ENCODE assay signal across 2 cellular contexts in the genomic region with DNA sequence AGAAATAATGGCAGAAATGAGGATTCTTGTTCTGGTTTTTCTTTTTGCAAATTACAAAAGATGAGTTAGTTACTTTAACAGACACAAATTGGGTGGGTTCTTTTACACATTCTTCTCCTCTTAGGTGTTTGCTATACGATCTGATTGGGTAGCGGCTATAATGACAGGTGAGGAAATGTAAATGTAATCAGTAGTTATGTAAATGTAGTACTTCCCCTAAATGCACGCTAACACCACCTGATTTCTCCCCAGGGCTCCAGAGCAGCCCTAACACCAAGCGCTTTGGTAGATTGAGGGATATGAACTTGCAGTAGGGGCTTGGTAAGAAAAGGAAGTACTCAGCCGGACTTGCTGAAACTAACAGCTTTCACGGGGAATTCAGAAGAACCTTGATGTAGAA.
A peak's percentile ranks its signal among the peaks of the same experiment; 100 is the strongest.
TF ChIP-seq lines count a peak whose summit lies in the region.

No MANE protein-coding gene starts in this region.

TF ChIP-seq in WTC11, 78 proteins besides CTCF, POLR2A, EP300 and RAD21 (continues in another document):
- TF ChIP-seq OVOL2 (CRISPR knock-in tag; IDR thresholded peaks at IDR 0.05; ENCODE audit: borderline replicate concordance) (no peak), ZNF317 (CRISPR knock-in tag; IDR thresholded peaks at IDR 0.05; ENCODE audit: borderline replicate concordance, low read depth) (no peak), FOXJ3 (CRISPR knock-in tag; IDR thresholded peaks at IDR 0.05; ENCODE audit: borderline replicate concordance) (no peak), GTF2I (CRISPR knock-in tag; conservative IDR thresholded peaks at IDR 0.05) (no peak), TCF7 (CRISPR knock-in tag; IDR thresholded peaks at IDR 0.05; ENCODE audit: low read depth) (no peak), ZNF423 (CRISPR knock-in tag; IDR thresholded peaks at IDR 0.05) (no peak), FOXP1 (CRISPR knock-in tag; IDR thresholded peaks at IDR 0.05; ENCODE audit: borderline replicate concordance) (no peak), CREB1 (CRISPR knock-in tag; IDR thresholded peaks at IDR 0.05) (no peak), SMAD3 (CRISPR knock-in tag; IDR thresholded peaks at IDR 0.05; ENCODE audit: borderline replicate concordance) (no peak), EMX1 (CRISPR knock-in tag; IDR thresholded peaks at IDR 0.05) (no peak), ZNF219 (CRISPR knock-in tag; IDR thresholded peaks at IDR 0.05; ENCODE audit: borderline replicate concordance) (no peak), NR3C1 (CRISPR knock-in tag; conservative IDR thresholded peaks at IDR 0.05; ENCODE audit: low read depth) (no peak), SMAD4 (CRISPR knock-in tag; IDR thresholded peaks at IDR 0.05) (no peak), ZNF671 (CRISPR knock-in tag; IDR thresholded peaks at IDR 0.05) (no peak), ELF4 (CRISPR knock-in tag; IDR thresholded peaks at IDR 0.05; ENCODE audit: low read depth) (no peak), SP1 (CRISPR knock-in tag; conservative IDR thresholded peaks at IDR 0.05) (peak; percentile 59; the same call in 1 of the 2 replicates), ZNF232 (CRISPR knock-in tag; IDR thresholded peaks at IDR 0.05) (0 out of 2 replicates have a peak, but pooled peaks have one; percentile 26), ESRRA (CRISPR knock-in tag; IDR thresholded peaks at IDR 0.05; ENCODE audit: borderline replicate concordance) (no peak)
- TF ChIP-seq, protein P1, sequence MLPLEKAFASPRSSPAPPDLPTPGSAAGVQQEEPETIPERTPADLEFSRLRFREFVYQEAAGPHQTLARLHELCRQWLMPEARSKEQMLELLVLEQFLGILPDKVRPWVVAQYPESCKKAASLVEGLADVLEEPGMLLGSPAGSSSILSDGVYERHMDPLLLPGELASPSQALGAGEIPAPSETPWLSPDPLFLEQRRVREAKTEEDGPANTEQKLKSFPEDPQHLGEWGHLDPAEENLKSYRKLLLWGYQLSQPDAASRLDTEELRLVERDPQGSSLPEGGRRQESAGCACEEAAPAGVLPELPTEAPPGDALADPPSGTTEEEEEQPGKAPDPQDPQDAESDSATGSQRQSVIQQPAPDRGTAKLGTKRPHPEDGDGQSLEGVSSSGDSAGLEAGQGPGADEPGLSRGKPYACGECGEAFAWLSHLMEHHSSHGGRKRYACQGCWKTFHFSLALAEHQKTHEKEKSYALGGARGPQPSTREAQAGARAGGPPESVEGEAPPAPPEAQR (CRISPR knock-in tag; IDR thresholded peaks at IDR 0.05): no peak
- TF ChIP-seq, protein P2, sequence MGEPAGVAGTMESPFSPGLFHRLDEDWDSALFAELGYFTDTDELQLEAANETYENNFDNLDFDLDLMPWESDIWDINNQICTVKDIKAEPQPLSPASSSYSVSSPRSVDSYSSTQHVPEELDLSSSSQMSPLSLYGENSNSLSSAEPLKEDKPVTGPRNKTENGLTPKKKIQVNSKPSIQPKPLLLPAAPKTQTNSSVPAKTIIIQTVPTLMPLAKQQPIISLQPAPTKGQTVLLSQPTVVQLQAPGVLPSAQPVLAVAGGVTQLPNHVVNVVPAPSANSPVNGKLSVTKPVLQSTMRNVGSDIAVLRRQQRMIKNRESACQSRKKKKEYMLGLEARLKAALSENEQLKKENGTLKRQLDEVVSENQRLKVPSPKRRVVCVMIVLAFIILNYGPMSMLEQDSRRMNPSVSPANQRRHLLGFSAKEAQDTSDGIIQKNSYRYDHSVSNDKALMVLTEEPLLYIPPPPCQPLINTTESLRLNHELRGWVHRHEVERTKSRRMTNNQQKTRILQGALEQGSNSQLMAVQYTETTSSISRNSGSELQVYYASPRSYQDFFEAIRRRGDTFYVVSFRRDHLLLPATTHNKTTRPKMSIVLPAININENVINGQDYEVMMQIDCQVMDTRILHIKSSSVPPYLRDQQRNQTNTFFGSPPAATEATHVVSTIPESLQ (CRISPR knock-in tag; IDR thresholded peaks at IDR 0.05): no peak
- TF ChIP-seq, protein P3, sequence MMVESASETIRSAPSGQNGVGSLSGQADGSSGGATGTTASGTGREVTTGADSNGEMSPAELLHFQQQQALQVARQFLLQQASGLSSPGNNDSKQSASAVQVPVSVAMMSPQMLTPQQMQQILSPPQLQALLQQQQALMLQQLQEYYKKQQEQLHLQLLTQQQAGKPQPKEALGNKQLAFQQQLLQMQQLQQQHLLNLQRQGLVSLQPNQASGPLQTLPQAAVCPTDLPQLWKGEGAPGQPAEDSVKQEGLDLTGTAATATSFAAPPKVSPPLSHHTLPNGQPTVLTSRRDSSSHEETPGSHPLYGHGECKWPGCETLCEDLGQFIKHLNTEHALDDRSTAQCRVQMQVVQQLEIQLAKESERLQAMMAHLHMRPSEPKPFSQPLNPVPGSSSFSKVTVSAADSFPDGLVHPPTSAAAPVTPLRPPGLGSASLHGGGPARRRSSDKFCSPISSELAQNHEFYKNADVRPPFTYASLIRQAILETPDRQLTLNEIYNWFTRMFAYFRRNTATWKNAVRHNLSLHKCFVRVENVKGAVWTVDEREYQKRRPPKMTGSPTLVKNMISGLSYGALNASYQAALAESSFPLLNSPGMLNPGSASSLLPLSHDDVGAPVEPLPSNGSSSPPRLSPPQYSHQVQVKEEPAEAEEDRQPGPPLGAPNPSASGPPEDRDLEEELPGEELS (CRISPR knock-in tag; IDR thresholded peaks at IDR 0.05): no peak
- TF ChIP-seq, protein P4, sequence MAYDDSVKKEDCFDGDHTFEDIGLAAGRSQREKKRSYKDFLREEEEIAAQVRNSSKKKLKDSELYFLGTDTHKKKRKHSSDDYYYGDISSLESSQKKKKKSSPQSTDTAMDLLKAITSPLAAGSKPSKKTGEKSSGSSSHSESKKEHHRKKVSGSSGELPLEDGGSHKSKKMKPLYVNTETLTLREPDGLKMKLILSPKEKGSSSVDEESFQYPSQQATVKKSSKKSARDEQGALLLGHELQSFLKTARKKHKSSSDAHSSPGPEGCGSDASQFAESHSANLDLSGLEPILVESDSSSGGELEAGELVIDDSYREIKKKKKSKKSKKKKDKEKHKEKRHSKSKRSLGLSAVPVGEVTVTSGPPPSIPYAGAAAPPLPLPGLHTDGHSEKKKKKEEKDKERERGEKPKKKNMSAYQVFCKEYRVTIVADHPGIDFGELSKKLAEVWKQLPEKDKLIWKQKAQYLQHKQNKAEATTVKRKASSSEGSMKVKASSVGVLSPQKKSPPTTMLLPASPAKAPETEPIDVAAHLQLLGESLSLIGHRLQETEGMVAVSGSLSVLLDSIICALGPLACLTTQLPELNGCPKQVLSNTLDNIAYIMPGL (CRISPR knock-in tag; IDR thresholded peaks at IDR 0.05): no peak
- TF ChIP-seq, protein P5, sequence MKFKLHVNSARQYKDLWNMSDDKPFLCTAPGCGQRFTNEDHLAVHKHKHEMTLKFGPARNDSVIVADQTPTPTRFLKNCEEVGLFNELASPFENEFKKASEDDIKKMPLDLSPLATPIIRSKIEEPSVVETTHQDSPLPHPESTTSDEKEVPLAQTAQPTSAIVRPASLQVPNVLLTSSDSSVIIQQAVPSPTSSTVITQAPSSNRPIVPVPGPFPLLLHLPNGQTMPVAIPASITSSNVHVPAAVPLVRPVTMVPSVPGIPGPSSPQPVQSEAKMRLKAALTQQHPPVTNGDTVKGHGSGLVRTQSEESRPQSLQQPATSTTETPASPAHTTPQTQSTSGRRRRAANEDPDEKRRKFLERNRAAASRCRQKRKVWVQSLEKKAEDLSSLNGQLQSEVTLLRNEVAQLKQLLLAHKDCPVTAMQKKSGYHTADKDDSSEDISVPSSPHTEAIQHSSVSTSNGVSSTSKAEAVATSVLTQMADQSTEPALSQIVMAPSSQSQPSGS (CRISPR knock-in tag; IDR thresholded peaks at IDR 0.05; ENCODE audit: borderline replicate concordance, low read depth): no peak

TF ChIP-seq in HepG2, 621 proteins besides CTCF, POLR2A, EP300 and RAD21 (continues in another document):
- TF ChIP-seq ZNF567 (CRISPR knock-in tag; IDR thresholded peaks at IDR 0.05; ENCODE audit: borderline replicate concordance): no peak
- no peak for TF ChIP-seq ZBTB8A (CRISPR knock-in tag; IDR thresholded peaks at IDR 0.05; ENCODE audit: borderline replicate concordance, low read depth)
- TF ChIP-seq CBX2 (IDR thresholded peaks at IDR 0.05; ENCODE audit: low read depth, low read length): no peak
- no peak for TF ChIP-seq CBX2 (CRISPR knock-in tag; IDR thresholded peaks at IDR 0.05; ENCODE audit: low read depth)
- TF ChIP-seq IKZF4 (CRISPR knock-in tag; IDR thresholded peaks at IDR 0.05; ENCODE audit: borderline replicate concordance, low read depth, not compliant biosample characterization): no peak
- TF ChIP-seq, protein P6, sequence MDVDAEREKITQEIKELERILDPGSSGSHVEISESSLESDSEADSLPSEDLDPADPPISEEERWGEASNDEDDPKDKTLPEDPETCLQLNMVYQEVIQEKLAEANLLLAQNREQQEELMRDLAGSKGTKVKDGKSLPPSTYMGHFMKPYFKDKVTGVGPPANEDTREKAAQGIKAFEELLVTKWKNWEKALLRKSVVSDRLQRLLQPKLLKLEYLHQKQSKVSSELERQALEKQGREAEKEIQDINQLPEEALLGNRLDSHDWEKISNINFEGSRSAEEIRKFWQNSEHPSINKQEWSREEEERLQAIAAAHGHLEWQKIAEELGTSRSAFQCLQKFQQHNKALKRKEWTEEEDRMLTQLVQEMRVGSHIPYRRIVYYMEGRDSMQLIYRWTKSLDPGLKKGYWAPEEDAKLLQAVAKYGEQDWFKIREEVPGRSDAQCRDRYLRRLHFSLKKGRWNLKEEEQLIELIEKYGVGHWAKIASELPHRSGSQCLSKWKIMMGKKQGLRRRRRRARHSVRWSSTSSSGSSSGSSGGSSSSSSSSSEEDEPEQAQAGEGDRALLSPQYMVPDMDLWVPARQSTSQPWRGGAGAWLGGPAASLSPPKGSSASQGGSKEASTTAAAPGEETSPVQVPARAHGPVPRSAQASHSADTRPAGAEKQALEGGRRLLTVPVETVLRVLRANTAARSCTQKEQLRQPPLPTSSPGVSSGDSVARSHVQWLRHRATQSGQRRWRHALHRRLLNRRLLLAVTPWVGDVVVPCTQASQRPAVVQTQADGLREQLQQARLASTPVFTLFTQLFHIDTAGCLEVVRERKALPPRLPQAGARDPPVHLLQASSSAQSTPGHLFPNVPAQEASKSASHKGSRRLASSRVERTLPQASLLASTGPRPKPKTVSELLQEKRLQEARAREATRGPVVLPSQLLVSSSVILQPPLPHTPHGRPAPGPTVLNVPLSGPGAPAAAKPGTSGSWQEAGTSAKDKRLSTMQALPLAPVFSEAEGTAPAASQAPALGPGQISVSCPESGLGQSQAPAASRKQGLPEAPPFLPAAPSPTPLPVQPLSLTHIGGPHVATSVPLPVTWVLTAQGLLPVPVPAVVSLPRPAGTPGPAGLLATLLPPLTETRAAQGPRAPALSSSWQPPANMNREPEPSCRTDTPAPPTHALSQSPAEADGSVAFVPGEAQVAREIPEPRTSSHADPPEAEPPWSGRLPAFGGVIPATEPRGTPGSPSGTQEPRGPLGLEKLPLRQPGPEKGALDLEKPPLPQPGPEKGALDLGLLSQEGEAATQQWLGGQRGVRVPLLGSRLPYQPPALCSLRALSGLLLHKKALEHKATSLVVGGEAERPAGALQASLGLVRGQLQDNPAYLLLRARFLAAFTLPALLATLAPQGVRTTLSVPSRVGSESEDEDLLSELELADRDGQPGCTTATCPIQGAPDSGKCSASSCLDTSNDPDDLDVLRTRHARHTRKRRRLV (CRISPR knock-in tag; IDR thresholded peaks at IDR 0.05): no peak
- TF ChIP-seq SCMH1 (CRISPR knock-in tag; IDR thresholded peaks at IDR 0.05; ENCODE audit: borderline replicate concordance): no peak
- TF ChIP-seq ZBTB7B (CRISPR knock-in tag; IDR thresholded peaks at IDR 0.05): no peak
- TF ChIP-seq RFXANK (CRISPR knock-in tag; IDR thresholded peaks at IDR 0.05): no peak
- TF ChIP-seq, protein P7, sequence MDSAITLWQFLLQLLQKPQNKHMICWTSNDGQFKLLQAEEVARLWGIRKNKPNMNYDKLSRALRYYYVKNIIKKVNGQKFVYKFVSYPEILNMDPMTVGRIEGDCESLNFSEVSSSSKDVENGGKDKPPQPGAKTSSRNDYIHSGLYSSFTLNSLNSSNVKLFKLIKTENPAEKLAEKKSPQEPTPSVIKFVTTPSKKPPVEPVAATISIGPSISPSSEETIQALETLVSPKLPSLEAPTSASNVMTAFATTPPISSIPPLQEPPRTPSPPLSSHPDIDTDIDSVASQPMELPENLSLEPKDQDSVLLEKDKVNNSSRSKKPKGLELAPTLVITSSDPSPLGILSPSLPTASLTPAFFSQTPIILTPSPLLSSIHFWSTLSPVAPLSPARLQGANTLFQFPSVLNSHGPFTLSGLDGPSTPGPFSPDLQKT (CRISPR knock-in tag; IDR thresholded peaks at IDR 0.05; ENCODE audit: borderline replicate concordance): no peak
- TF ChIP-seq, protein P8, sequence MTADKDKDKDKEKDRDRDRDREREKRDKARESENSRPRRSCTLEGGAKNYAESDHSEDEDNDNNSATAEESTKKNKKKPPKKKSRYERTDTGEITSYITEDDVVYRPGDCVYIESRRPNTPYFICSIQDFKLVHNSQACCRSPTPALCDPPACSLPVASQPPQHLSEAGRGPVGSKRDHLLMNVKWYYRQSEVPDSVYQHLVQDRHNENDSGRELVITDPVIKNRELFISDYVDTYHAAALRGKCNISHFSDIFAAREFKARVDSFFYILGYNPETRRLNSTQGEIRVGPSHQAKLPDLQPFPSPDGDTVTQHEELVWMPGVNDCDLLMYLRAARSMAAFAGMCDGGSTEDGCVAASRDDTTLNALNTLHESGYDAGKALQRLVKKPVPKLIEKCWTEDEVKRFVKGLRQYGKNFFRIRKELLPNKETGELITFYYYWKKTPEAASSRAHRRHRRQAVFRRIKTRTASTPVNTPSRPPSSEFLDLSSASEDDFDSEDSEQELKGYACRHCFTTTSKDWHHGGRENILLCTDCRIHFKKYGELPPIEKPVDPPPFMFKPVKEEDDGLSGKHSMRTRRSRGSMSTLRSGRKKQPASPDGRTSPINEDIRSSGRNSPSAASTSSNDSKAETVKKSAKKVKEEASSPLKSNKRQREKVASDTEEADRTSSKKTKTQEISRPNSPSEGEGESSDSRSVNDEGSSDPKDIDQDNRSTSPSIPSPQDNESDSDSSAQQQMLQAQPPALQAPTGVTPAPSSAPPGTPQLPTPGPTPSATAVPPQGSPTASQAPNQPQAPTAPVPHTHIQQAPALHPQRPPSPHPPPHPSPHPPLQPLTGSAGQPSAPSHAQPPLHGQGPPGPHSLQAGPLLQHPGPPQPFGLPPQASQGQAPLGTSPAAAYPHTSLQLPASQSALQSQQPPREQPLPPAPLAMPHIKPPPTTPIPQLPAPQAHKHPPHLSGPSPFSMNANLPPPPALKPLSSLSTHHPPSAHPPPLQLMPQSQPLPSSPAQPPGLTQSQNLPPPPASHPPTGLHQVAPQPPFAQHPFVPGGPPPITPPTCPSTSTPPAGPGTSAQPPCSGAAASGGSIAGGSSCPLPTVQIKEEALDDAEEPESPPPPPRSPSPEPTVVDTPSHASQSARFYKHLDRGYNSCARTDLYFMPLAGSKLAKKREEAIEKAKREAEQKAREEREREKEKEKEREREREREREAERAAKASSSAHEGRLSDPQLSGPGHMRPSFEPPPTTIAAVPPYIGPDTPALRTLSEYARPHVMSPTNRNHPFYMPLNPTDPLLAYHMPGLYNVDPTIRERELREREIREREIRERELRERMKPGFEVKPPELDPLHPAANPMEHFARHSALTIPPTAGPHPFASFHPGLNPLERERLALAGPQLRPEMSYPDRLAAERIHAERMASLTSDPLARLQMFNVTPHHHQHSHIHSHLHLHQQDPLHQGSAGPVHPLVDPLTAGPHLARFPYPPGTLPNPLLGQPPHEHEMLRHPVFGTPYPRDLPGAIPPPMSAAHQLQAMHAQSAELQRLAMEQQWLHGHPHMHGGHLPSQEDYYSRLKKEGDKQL (CRISPR knock-in tag; IDR thresholded peaks at IDR 0.05; ENCODE audit: low read depth): no peak
- TF ChIP-seq TCF7L2 (IDR thresholded peaks at IDR 0.05; ENCODE audit: low read depth, low read length): no peak
- no peak for TF ChIP-seq SALL2 (CRISPR knock-in tag; IDR thresholded peaks at IDR 0.05)
- TF ChIP-seq PCBP1 (IDR thresholded peaks at IDR 0.05; ENCODE audit: borderline replicate concordance, low read depth, low read length): no peak
- no peak for TF ChIP-seq MTA3 (CRISPR knock-in tag; IDR thresholded peaks at IDR 0.05)
- TF ChIP-seq ZFP90 (CRISPR knock-in tag; IDR thresholded peaks at IDR 0.05; ENCODE audit: borderline replicate concordance): no peak
